Comparison of ENCODE assay signal across 9 cellular contexts in genomic region chr6:165231581-165232276, GRCh38.
A peak's percentile ranks its signal among the peaks of the same experiment; 100 is the strongest.
DNase-seq lines count a peak whose midpoint lies in the region; ATAC-seq, FAIRE-seq and TF ChIP-seq lines count a peak whose summit lies in the region.
"Had no signal": no experiment of that assay in that cellular context is flagged by ENCODE, and none has a peak within 500 bp of the region (broad histone marks: within the 10 kb centered on the region; RNA-seq: fewer than 3 reads in every experiment).

No MANE protein-coding gene starts in this region.

- H3K36me3 Mint-ChIP-seq in glutamatergic neuron (ENCODE audit: unreplicated experiment), result no peaks in the 10 kb centered on the region

- peak overlapping the region; percentile 52 for H3K4me2 ChIP-seq in skeletal muscle satellite cell (ENCODE audit: low read length)

- DNase-seq in HTR-8/SVneo (ENCODE audit: insufficient read length, low spot score) (peak; percentile 3), RKO (ENCODE audit: low spot score) (peak; percentile 33), glutamatergic neuron (no peak)
- DNase-seq in stimulated activated CD4-positive, alpha-beta T cell treated with anti-CD3 and anti-CD28 coated beads, Interleukin-2, amount 100 ng/mL, for 48 hours, result no peak

- H3K27me3 ChIP-seq in skeletal muscle satellite cell (ENCODE audit: control insufficient read depth, insufficient read depth, low read length), result no peaks in the 10 kb centered on the region
- H3K27me3 ChIP-seq: neutrophil had no signal

- H3K4me1 ChIP-seq in skeletal muscle satellite cell (ENCODE audit: control insufficient read depth, insufficient read depth, low read length), result peaks cover 26% of the 10 kb centered on the region

- H3K4me3 ChIP-seq in skeletal muscle satellite cell (ENCODE audit: low read length), result no peak overlapping the region
- H3K4me3 ChIP-seq: SK-N-MC had no signal

- H3K4me3 Mint-ChIP-seq in glutamatergic neuron (ENCODE audit: unreplicated experiment), result no peak overlapping the region

- no peaks in the 10 kb centered on the region for H3K9me3 ChIP-seq in skeletal muscle satellite cell (replicated peaks; ENCODE audit: low read length)
- H3K9me3 ChIP-seq: neutrophil had no signal

- H3K9me3 Mint-ChIP-seq in glutamatergic neuron (ENCODE audit: unreplicated experiment), result no peaks in the 10 kb centered on the region

- peaks cover 2% of the 10 kb centered on the region for H3K27me3 Mint-ChIP-seq in glutamatergic neuron (ENCODE audit: unreplicated experiment)

- ATAC-seq in HG02759 (IDR thresholded peaks at IDR 0.05; ENCODE audit: unreplicated experiment) (no peak), GM18502 (IDR thresholded peaks at IDR 0.05; ENCODE audit: poor library complexity, unreplicated experiment) (no peak)

- peak overlapping the region; percentile 43 for H3K9ac ChIP-seq in skeletal muscle satellite cell (ENCODE audit: low read depth, low read length)

- no peaks in the 10 kb centered on the region for H3K4me1 Mint-ChIP-seq in glutamatergic neuron (ENCODE audit: low read depth, unreplicated experiment)

- TF ChIP-seq CTCF in glutamatergic neuron (IDR thresholded peaks at IDR 0.05; ENCODE audit: partially characterized antibody, unreplicated experiment), result peak; percentile 52

- no peaks in the 10 kb centered on the region for H3K36me3 ChIP-seq in skeletal muscle satellite cell (ENCODE audit: insufficient read depth, low read length)
- H3K36me3 ChIP-seq: neutrophil had no signal

- no peak overlapping the region for H3K27ac Mint-ChIP-seq in glutamatergic neuron (ENCODE audit: unreplicated experiment)

- FAIRE-seq in HTR-8/SVneo (lab: Jason Lieb, UNC), result no peak

Comparison
In these comparisons a context has a peak if more than half of its experiments do, and no peak if none do; other contexts are left out.
1. DNase-seq: peak in HTR-8/SVneo (single experiment) and RKO (single experiment); none in glutamatergic neuron (single experiment) and stimulated activated CD4-positive, alpha-beta T cell treated with anti-CD3 and anti-CD28 coated beads, Interleukin-2, amount 100 ng/mL, for 48 hours (0 of 2).